ENCODE assay signal across 8 cellular contexts in the genomic region with DNA sequence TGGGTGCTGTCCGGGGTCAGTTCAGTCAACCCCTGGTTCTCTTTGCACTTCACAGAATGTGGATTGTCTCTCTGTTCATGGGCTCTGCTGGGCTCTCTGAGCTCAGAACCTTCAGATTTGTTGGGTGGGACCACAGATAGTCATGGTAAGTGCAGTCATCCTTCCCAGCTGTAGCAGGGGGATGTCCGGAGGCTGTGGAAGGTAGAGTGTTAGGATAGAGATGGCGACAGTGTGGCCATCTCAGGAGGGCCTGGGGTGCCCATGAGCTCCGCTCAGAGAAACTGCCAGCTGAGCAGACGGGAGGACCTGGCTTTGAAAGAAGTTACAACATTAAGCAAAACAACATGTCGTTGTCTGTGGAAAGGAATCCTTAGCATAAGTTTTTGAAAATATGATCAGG.
DNase-seq lines count a peak whose midpoint lies in the region; ATAC-seq and TF ChIP-seq lines count a peak whose summit lies in the region.

No MANE protein-coding gene starts in this region.

- peaks cover 37 to 59% (median 51%) of the 10 kb centered on the region in 7 donors for H3K4me1 Mint-ChIP-seq in naive thymus-derived CD4-positive, alpha-beta T cell

- no peaks in the 10 kb centered on the region for H3K36me3 ChIP-seq in KMS-11 (ENCODE audit: insufficient read depth)
- H3K36me3 ChIP-seq in naive thymus-derived CD4-positive, alpha-beta T cell (ENCODE audit: control insufficient read depth in 2 of 3, insufficient read depth in 3 of 3, low read length in 3 of 3) = no peaks in the 10 kb centered on the region
- H3K36me3 ChIP-seq in SJCRH30 = no peaks in the 10 kb centered on the region

- no peak overlapping the region for H3K9ac ChIP-seq in KMS-11

- peak overlapping the region in 7 of 10 donors; percentile 34 to 67 (median 53) for H3K4me3 Mint-ChIP-seq in naive thymus-derived CD4-positive, alpha-beta T cell

- H3K9me3 Mint-ChIP-seq in naive thymus-derived CD4-positive, alpha-beta T cell = no peaks in the 10 kb centered on the region

- CTCF ChIA-PET in naive thymus-derived CD4-positive, alpha-beta T cell (lab: Charles Lee) = no interaction called here

- no peak overlapping the region for H2AFZ ChIP-seq in KMS-11 (ENCODE audit: low read depth)

- peaks cover 6% of the 10 kb centered on the region for H3K4me1 ChIP-seq in KMS-11 (ENCODE audit: low read depth, poor library complexity, severe bottlenecking)
- peaks cover 5 to 13% of the 10 kb centered on the region in 2 donors for H3K4me1 ChIP-seq in naive thymus-derived CD4-positive, alpha-beta T cell (ENCODE audit: control insufficient read depth in 2 of 2, insufficient read depth in 2 of 2, low read length in 2 of 2)
- no peaks in the 10 kb centered on the region for H3K4me1 ChIP-seq in SJCRH30

- TF ChIP-seq CTCF in KMS-11 (conservative IDR thresholded peaks at IDR 0.05; ENCODE audit: low read depth, low read length) = no peak

- POLR2A ChIA-PET in naive thymus-derived CD4-positive, alpha-beta T cell (lab: Charles Lee) = interaction anchor here (0.6 kb wide), 1 partner anchor 58 kb away, joined by 3 read pairs; no protein-coding TSS in a partner anchor

- no peaks in the 10 kb centered on the region for H3K27me3 Mint-ChIP-seq in naive thymus-derived CD4-positive, alpha-beta T cell

- H3K27ac Mint-ChIP-seq in naive thymus-derived CD4-positive, alpha-beta T cell = peak overlapping the region in 4 of 9 donors; percentile 24 to 90 (median 70)

- H3K79me2 ChIP-seq in KMS-11 (ENCODE audit: insufficient read depth, low read depth) = no peaks in the 10 kb centered on the region

- 0 out of 2 replicates have a peak overlapping the region, but pooled peaks have one; percentile 42 for H3K4me2 ChIP-seq in KMS-11

- no peaks in the 10 kb centered on the region for H4K20me1 ChIP-seq in KMS-11 (ENCODE audit: insufficient read depth)

- H3K27ac ChIP-seq in KMS-11 (no peak overlapping the region), SJCRH30 (no peak overlapping the region)
- H3K27ac ChIP-seq in naive thymus-derived CD4-positive, alpha-beta T cell (ENCODE audit: low read depth, low read length) = no peak overlapping the region

- DNase-seq in naive thymus-derived CD4-positive, alpha-beta T cell = no peak
- DNase-seq in SJCRH30 = no peak
- no peak for DNase-seq in glomerular visceral epithelial cell (ENCODE audit: extremely low spot score)
- DNase-seq in retina = no peak

- H3K27me3 ChIP-seq in KMS-11 (ENCODE audit: insufficient read depth, low read depth) = no peaks in the 10 kb centered on the region
- H3K27me3 ChIP-seq in naive thymus-derived CD4-positive, alpha-beta T cell (ENCODE audit: control insufficient read depth in 2 of 2, insufficient read depth in 2 of 2, low read length in 2 of 2) = no peaks in the 10 kb centered on the region
- no peaks in the 10 kb centered on the region for H3K27me3 ChIP-seq in SJCRH30

- H3K4me3 ChIP-seq in KMS-11 (IDR thresholded peaks at IDR 0.05; ENCODE audit: insufficient read depth, low read depth, low read length) (no peak overlapping the region), SJCRH30 (no peak overlapping the region)
- H3K4me3 ChIP-seq in naive thymus-derived CD4-positive, alpha-beta T cell (ENCODE audit: low read length) = no peak overlapping the region

- ATAC-seq in GM18873 (IDR thresholded peaks at IDR 0.05; ENCODE audit: low FRiP score, unreplicated experiment) (peak; percentile 22), GM21737 (IDR thresholded peaks at IDR 0.05; ENCODE audit: unreplicated experiment) (peak; percentile 19), HG02981 (IDR thresholded peaks at IDR 0.05; ENCODE audit: unreplicated experiment) (no peak)
- no peak for ATAC-seq in naive thymus-derived CD4-positive, alpha-beta T cell

- intact Hi-C loops in naive thymus-derived CD4-positive, alpha-beta T cell (cut with micrococcal nuclease) = loop anchor here (2.0 to 5.0 kb wide), 2 partner anchors 14 to 36 kb away; no protein-coding TSS in a partner anchor

- H3K36me3 Mint-ChIP-seq in naive thymus-derived CD4-positive, alpha-beta T cell = peaks cover 0 to 29% (median 12%) of the 10 kb centered on the region in 5 donors

- no peaks in the 10 kb centered on the region for H3K9me3 ChIP-seq in naive thymus-derived CD4-positive, alpha-beta T cell (ENCODE audit: control insufficient read depth in 2 of 3, low read length in 3 of 3)
- no peaks in the 10 kb centered on the region for H3K9me3 ChIP-seq in SJCRH30 (replicated peaks)

Comparison
In these comparisons a context has a peak if more than half of its experiments do, and no peak if none do; other contexts are left out.
1. ATAC-seq: peak in GM18873 (single experiment) and GM21737 (single experiment); none in naive thymus-derived CD4-positive, alpha-beta T cell (single experiment) and HG02981 (single experiment).